Comparison of ENCODE assay signal across 8 cellular contexts in the genomic region with DNA sequence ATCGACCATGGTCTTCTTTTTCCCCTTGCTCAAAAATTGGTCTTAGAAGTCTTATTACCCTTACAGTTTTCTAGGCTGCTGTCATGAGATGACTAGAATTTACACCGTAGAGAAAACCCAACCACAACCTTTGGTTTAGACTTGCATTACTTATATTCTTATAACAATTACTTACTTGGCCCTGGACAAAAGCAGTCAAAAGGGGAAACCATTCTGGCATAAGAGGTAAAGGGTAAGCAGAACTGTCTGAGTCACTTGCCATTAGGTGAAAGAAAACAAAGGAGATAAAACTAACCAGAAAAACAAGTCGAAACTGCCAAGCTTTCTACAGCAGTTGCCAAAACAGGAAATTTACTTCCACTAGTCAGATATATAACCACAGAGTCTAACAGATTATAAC. TPM values are rescaled to one million over a fixed set of nuclear protein-coding genes. Genes with fewer than 3 reads are reported as not detected.
DNase-seq lines count a peak whose midpoint lies in the region; ATAC-seq, FAIRE-seq and TF ChIP-seq lines count a peak whose summit lies in the region.

No MANE protein-coding gene starts in this region.

- H3K4me1 ChIP-seq in DND-41 (ENCODE audit: insufficient read depth, low read length): peaks cover 48% of the 10 kb centered on the region
- peaks cover 59% of the 10 kb centered on the region for H3K4me1 ChIP-seq in HepG2 (ENCODE audit: insufficient read depth, low read length)

- H2AFZ ChIP-seq in DND-41 (ENCODE audit: low read depth, low read length): no peak overlapping the region
- no peak overlapping the region for H2AFZ ChIP-seq in HepG2 (ENCODE audit: low read length)

- no peak for TF ChIP-seq POLR2A in HepG2 (IDR thresholded peaks at IDR 0.05; ENCODE audit: insufficient read depth in 1 of 2, low read depth in 2 of 2, low read length in 2 of 2)

- no peak for TF ChIP-seq CTCF in DND-41 (IDR thresholded peaks at IDR 0.05; ENCODE audit: borderline replicate concordance, extremely low read depth, low read length, poor library complexity, severe bottlenecking)
- TF ChIP-seq CTCF in HepG2 (CRISPR knock-in tag; IDR thresholded peaks at IDR 0.05): no peak

- ATAC-seq in DND-41 (ENCODE audit: insufficient read depth, low read depth) (peak; percentile 86), GM21367 (IDR thresholded peaks at IDR 0.05; ENCODE audit: unreplicated experiment) (peak; percentile 68), HG03558 (IDR thresholded peaks at IDR 0.05; ENCODE audit: extremely low read depth, unreplicated experiment) (peak; percentile 82), HepG2 (no peak)

- H3K4me2 ChIP-seq in DND-41 (ENCODE audit: insufficient read depth, low read length) (peak overlapping the region; percentile 59), HepG2 (ENCODE audit: low read depth, low read length) (no peak overlapping the region)

- TF ChIP-seq RAD21 in HepG2 (CRISPR knock-in tag; IDR thresholded peaks at IDR 0.05): no peak

- TF ChIP-seq EP300 in HepG2 (IDR thresholded peaks at IDR 0.05; ENCODE audit: low read depth in 2 of 2, low read length in 2 of 2) (no peak), HepG2 (CRISPR knock-in tag; IDR thresholded peaks at IDR 0.05; ENCODE audit: borderline replicate concordance) (no peak)

- POLR2A ChIA-PET in HepG2 (lab: Yijun Ruan, JAX): no interaction called here

- in situ Hi-C loops in HepG2 (cut with HindIII; ENCODE audit: extremely low pct_ligation_motif_present, low pct_unique_long_range_greater_than_20kb): no loop called here

- H3K9ac ChIP-seq in DND-41 (ENCODE audit: low read depth, low read length) (peak overlapping the region; percentile 50), HepG2 (ENCODE audit: insufficient read depth, low read depth, low read length) (no peak overlapping the region)

- H3K4me3 ChIP-seq in DND-41 (ENCODE audit: low read depth in 1 of 2, low read length in 2 of 2): peak overlapping the region in 1 of 2 experiments; percentile 45; a peak in 2 of 4 replicates
- no peak overlapping the region for H3K4me3 ChIP-seq in HepG2 (replicated peaks in 1 of 3; ENCODE audit: insufficient read depth in 1 of 3, low read depth in 2 of 3, low read length in 3 of 3)

- H3K9me3 ChIP-seq in DND-41 (ENCODE audit: insufficient read depth, low read length, severe bottlenecking) (no peaks in the 10 kb centered on the region), HepG2 (ENCODE audit: low read length) (0 out of 2 replicates have a peak, but pooled peaks cover 8% of the 10 kb centered on the region)

- peaks cover 47% of the 10 kb centered on the region for H3K36me3 Mint-ChIP-seq in activated T-helper 1 cell treated with anti-CD3 and anti-CD28 coated beads, Interleukin-12 subunit alpha, Interleukin-12 subunit beta, Interleukin-2, Interleukin-4 antibody, amounts not matched to agents 30 ng/mL and 10 ng/mL and 1 ng/mL, durations not matched to agents 14 hours and 24 hours and 36 hours (ENCODE audit: low read depth)

- peaks cover 72% of the 10 kb centered on the region for H3K36me3 ChIP-seq in DND-41 (ENCODE audit: insufficient read depth, low read length)
- peaks cover 8 to 32% of the 10 kb centered on the region in 2 experiments for H3K36me3 ChIP-seq in HepG2 (replicated peaks in 1 of 2; ENCODE audit: control insufficient read depth in 1 of 2, insufficient read depth in 2 of 2, low read length in 2 of 2)

- peaks cover 16% of the 10 kb centered on the region for H3K9me3 Mint-ChIP-seq in activated T-helper 1 cell treated with anti-CD3 and anti-CD28 coated beads, Interleukin-12 subunit alpha, Interleukin-12 subunit beta, Interleukin-2, Interleukin-4 antibody, amounts not matched to agents 30 ng/mL and 10 ng/mL and 1 ng/mL, durations not matched to agents 14 hours and 24 hours and 36 hours

- H3K79me2 ChIP-seq in DND-41 (ENCODE audit: insufficient read depth, low read length) (peaks cover 96% of the 10 kb centered on the region), HepG2 (ENCODE audit: insufficient read depth, low read length) (peaks cover 99% of the 10 kb centered on the region)

- H3K27ac ChIP-seq in DND-41 (ENCODE audit: low read length) (peak overlapping the region; percentile 89), HepG2 (ENCODE audit: extremely low read length, insufficient read depth, low read length) (no peak overlapping the region)

- no peak for FAIRE-seq in HepG2 (lab: Jason Lieb, UNC)

- no TSS peak for BruUV-seq in HepG2 (replicated peaks; lab: Mats Ljungman, UMichigan)

- H3K27ac Mint-ChIP-seq in activated T-helper 1 cell treated with anti-CD3 and anti-CD28 coated beads, Interleukin-12 subunit alpha, Interleukin-12 subunit beta, Interleukin-2, Interleukin-4 antibody, amounts not matched to agents 30 ng/mL and 10 ng/mL and 1 ng/mL, durations not matched to agents 14 hours and 24 hours and 36 hours: peak overlapping the region; percentile 73

- peaks cover 65% of the 10 kb centered on the region for H3K4me1 Mint-ChIP-seq in activated T-helper 1 cell treated with anti-CD3 and anti-CD28 coated beads, Interleukin-12 subunit alpha, Interleukin-12 subunit beta, Interleukin-2, Interleukin-4 antibody, amounts not matched to agents 30 ng/mL and 10 ng/mL and 1 ng/mL, durations not matched to agents 14 hours and 24 hours and 36 hours (ENCODE audit: low read depth)

- H4K20me1 ChIP-seq in DND-41 (ENCODE audit: insufficient read depth, low read length) (peaks cover 19% of the 10 kb centered on the region; the same call in 1 of the 2 replicates), HepG2 (ENCODE audit: insufficient read depth, low read length) (no peaks in the 10 kb centered on the region)

- peak overlapping the region; percentile 46 for H3K4me3 Mint-ChIP-seq in activated T-helper 1 cell treated with anti-CD3 and anti-CD28 coated beads, Interleukin-12 subunit alpha, Interleukin-12 subunit beta, Interleukin-2, Interleukin-4 antibody, amounts not matched to agents 30 ng/mL and 10 ng/mL and 1 ng/mL, durations not matched to agents 14 hours and 24 hours and 36 hours

- intact Hi-C loops in activated T-helper 1 cell treated with anti-CD3 and anti-CD28 coated beads, Interleukin-12 subunit alpha, Interleukin-12 subunit beta, Interleukin-2, Interleukin-4 antibody, amounts not matched to agents 30 ng/mL and 10 ng/mL and 1 ng/mL, durations not matched to agents 14 hours and 24 hours and 36 hours (cut with micrococcal nuclease): loop anchor here (1.0 to 10.0 kb wide), 10 partner anchors 8 to 1043 kb away; no protein-coding TSS in a partner anchor
- intact Hi-C loops in HepG2 (cut with micrococcal nuclease; ENCODE audit: unreplicated experiment): no loop called here

- no peaks in the 10 kb centered on the region for H3K27me3 Mint-ChIP-seq in activated T-helper 1 cell treated with anti-CD3 and anti-CD28 coated beads, Interleukin-12 subunit alpha, Interleukin-12 subunit beta, Interleukin-2, Interleukin-4 antibody, amounts not matched to agents 30 ng/mL and 10 ng/mL and 1 ng/mL, durations not matched to agents 14 hours and 24 hours and 36 hours (ENCODE audit: insufficient read depth)

- CTCF ChIA-PET in HepG2 (lab: Yijun Ruan, JAX; ENCODE audit: low intra/inter-chr PET ratio, low total read pairs): no interaction called here

- no peaks in the 10 kb centered on the region for H3K27me3 ChIP-seq in DND-41 (ENCODE audit: insufficient read depth, low read length, poor library complexity)
- no peaks in the 10 kb centered on the region for H3K27me3 ChIP-seq in HepG2 (ENCODE audit: control insufficient read depth in 1 of 2, insufficient read depth in 2 of 2, low read length in 2 of 2)

- DNase-seq in DND-41: peak; percentile 23
- DNase-seq in activated T-helper 1 cell treated with anti-CD3 and anti-CD28 coated beads, Interleukin-12 subunit alpha, Interleukin-12 subunit beta, Interleukin-2, Interleukin-4 antibody, amounts not matched to agents 30 ng/mL and 10 ng/mL and 1 ng/mL, durations not matched to agents 14 hours and 24 hours and 36 hours (ENCODE audit: low spot score): peak; percentile 14
- no peak for DNase-seq in HepG2 (ENCODE audit: low spot score)
- no peak for DNase-seq in hypothalamus (lab: John Stamatoyannopoulos, UW)
- no peak for DNase-seq in NCI-H1048 (lab: John Stamatoyannopoulos, UW)
- DNase-seq in putamen (ENCODE audit: low spot score): no peak

- WGBS in HepG2 (ENCODE audit: low lambda C conversion rate): 86% methylated on average over 3 of the region's 3 CpGs

TF ChIP-seq in HepG2, 621 proteins besides CTCF, POLR2A, EP300 and RAD21 (continues in another document):
- TF ChIP-seq ZNF10 (CRISPR knock-in tag; IDR thresholded peaks at IDR 0.05; ENCODE audit: borderline replicate concordance, low read depth): no peak

RNA-seq across cellular contexts. Expression of a gene that starts 17.9 kb away (rescaled TPM):
- total RNA-seq in activated T-helper 1 cell treated with anti-CD3 and anti-CD28 coated beads, Interleukin-12 subunit alpha, Interleukin-12 subunit beta, Interleukin-2, Interleukin-4 antibody, amounts not matched to agents 30 ng/mL and 10 ng/mL and 1 ng/mL, durations not matched to agents 14 hours and 24 hours and 36 hours: 26.9 and 29.4 TPM in 2 replicates
- 39.7 and 55.4 TPM in 2 replicates for total RNA-seq in HepG2 (2016; rRNA removed; fragmentation: Illumina TruSeq; extraction: Trizol)
- 31.4 and 37.1 TPM in 2 replicates for total RNA-seq in HepG2 (2016; cell fraction: cytosol; rRNA removed; fragmentation: Illumina TruSeq; extraction: Trizol; ENCODE audit: low read depth)
- 37.5 and 55.7 TPM in 2 replicates for total RNA-seq in HepG2 (2016; cell fraction: insoluble cytoplasmic fraction; rRNA removed; fragmentation: Illumina TruSeq; extraction: Trizol)
- total RNA-seq in HepG2 (2016; cell fraction: membrane; rRNA removed; fragmentation: Illumina TruSeq; extraction: Trizol): 23.4 and 26.2 TPM in 2 replicates
- 66.5 and 76.9 TPM in 2 replicates for total RNA-seq in HepG2 (2016; cell fraction: nucleus; rRNA removed; fragmentation: Illumina TruSeq; extraction: Trizol)
- polyA plus RNA-seq in HepG2 (2011; rRNA removed): 40.1 and 53.5 TPM in 2 replicates
- 37.5 and 46.4 TPM in 2 replicates for polyA plus RNA-seq in HepG2 (2011; cell fraction: cytosol; rRNA removed)
- 19.8 and 20.7 TPM in 2 replicates for polyA plus RNA-seq in HepG2 (2011; cell fraction: nucleus; rRNA removed)
- polyA plus RNA-seq in HepG2 (2012): 38.8 and 42.3 TPM in 2 replicates
- 2.8 and 3.1 TPM in 2 replicates for polyA plus RNA-seq in HepG2 (2016; cell fraction: cytosol; fragmentation: Illumina TruSeq; extraction: Trizol; ENCODE audit: low read depth)
- polyA plus RNA-seq in HepG2 (2016; cell fraction: insoluble cytoplasmic fraction; fragmentation: Illumina TruSeq; extraction: Trizol; ENCODE audit: low read depth): 21.3 and 22.2 TPM in 2 replicates
- polyA plus RNA-seq in HepG2 (2016; cell fraction: membrane; fragmentation: Illumina TruSeq; extraction: Trizol; ENCODE audit: low read depth): 6.3 and 7.1 TPM in 2 replicates
- polyA plus RNA-seq in HepG2 (2016; cell fraction: nucleus; fragmentation: Illumina TruSeq; extraction: Trizol; ENCODE audit: insufficient read depth, low read depth): 47.4 and 49.5 TPM in 2 replicates
- 159 and 167 TPM in 2 replicates for polyA minus RNA-seq in HepG2 (2011; rRNA and poly(A)+ RNA removed; ENCODE audit: low replicate concordance)
- 73.8 and 78.2 TPM in 2 replicates for polyA minus RNA-seq in HepG2 (2011; cell fraction: cytosol; rRNA and poly(A)+ RNA removed)
- polyA minus RNA-seq in HepG2 (2011; cell fraction: nucleus; rRNA and poly(A)+ RNA removed): 70.7 and 85.5 TPM in 2 replicates

Comparison
In these comparisons a context has a peak if more than half of its experiments do, and no peak if none do; other contexts are left out.
1. DNase-seq: peak in DND-41 (single experiment) and activated T-helper 1 cell treated with anti-CD3 and anti-CD28 coated beads, Interleukin-12 subunit alpha, Interleukin-12 subunit beta, Interleukin-2, Interleukin-4 antibody, amounts not matched to agents 30 ng/mL and 10 ng/mL and 1 ng/mL, durations not matched to agents 14 hours and 24 hours and 36 hours (single experiment); none in HepG2 (single experiment), hypothalamus (0 of 51), NCI-H1048 (single experiment) and putamen (single experiment).